Comparison of ENCODE assay signal across 1 cellular context in genomic region chr3:155854147-155854940, GRCh38.
A peak's percentile ranks its signal among the peaks of the same experiment; 100 is the strongest.
TF ChIP-seq lines count a peak whose summit lies in the region.

Gene SLC33A1, minus strand, starts transcription at chr3:155854427. Its CDS starts 430 bp downstream, at chr3:155853997.

TF ChIP-seq in HepG2, 621 proteins besides CTCF, POLR2A, EP300 and RAD21 (continued from another document and continues in another):
- TF ChIP-seq ZNF678 (CRISPR knock-in tag; IDR thresholded peaks at IDR 0.05), result peak; percentile 50; the same call in 1 of the 2 replicates
- TF ChIP-seq FOSL1 (CRISPR knock-in tag; IDR thresholded peaks at IDR 0.05; ENCODE audit: borderline replicate concordance), result no peak
- peak; percentile 61 for TF ChIP-seq HNRNPLL (IDR thresholded peaks at IDR 0.05; ENCODE audit: low read depth, low read length, poor library complexity, severe bottlenecking)
- TF ChIP-seq TEAD3 (CRISPR knock-in tag; optimal IDR thresholded peaks at IDR 0.05; ENCODE audit: borderline replicate concordance), result peak; percentile 91
- no peak for TF ChIP-seq HNRNPK (IDR thresholded peaks at IDR 0.05; ENCODE audit: low read depth, low read length, poor library complexity, severe bottlenecking)
- no peak for TF ChIP-seq SP1 (IDR thresholded peaks at IDR 0.05)
- peak; percentile 92 for TF ChIP-seq SP1 (CRISPR knock-in tag; IDR thresholded peaks at IDR 0.05)
- TF ChIP-seq ZNF605 (CRISPR knock-in tag; IDR thresholded peaks at IDR 0.05), result peak; percentile 94
- no peak for TF ChIP-seq SMC3 (IDR thresholded peaks at IDR 0.05; ENCODE audit: low read length)
- peak; percentile 97 for TF ChIP-seq HNF1B (CRISPR knock-in tag; IDR thresholded peaks at IDR 0.05)
- TF ChIP-seq ZNF207 (IDR thresholded peaks at IDR 0.05; ENCODE audit: borderline replicate concordance), result peak; percentile 96; the same call in 1 of the 2 replicates
- peak; percentile 68 for TF ChIP-seq RBM22 (optimal IDR thresholded peaks at IDR 0.05; ENCODE audit: low read length)
- no peak for TF ChIP-seq CENPX (CRISPR knock-in tag; IDR thresholded peaks at IDR 0.05)
- peak; percentile 80 for TF ChIP-seq SP2 (CRISPR knock-in tag; IDR thresholded peaks at IDR 0.05)
- 0 out of 4 replicates have a peak, but pooled peaks of 1 of the 2 experiments have one; percentile 30 for TF ChIP-seq REST (IDR thresholded peaks at IDR 0.05; ENCODE audit: borderline replicate concordance in 1 of 2, low read depth in 1 of 2, low read length in 2 of 2)
- TF ChIP-seq ADNP (CRISPR knock-in tag; IDR thresholded peaks at IDR 0.05), result no peak
- TF ChIP-seq NCOA1 (CRISPR knock-in tag; IDR thresholded peaks at IDR 0.05), result no peak
- TF ChIP-seq ZNF343 (CRISPR knock-in tag; IDR thresholded peaks at IDR 0.05), result peak; percentile 78; the same call in 1 of the 2 replicates
- TF ChIP-seq ZNF230 (CRISPR knock-in tag; IDR thresholded peaks at IDR 0.05), result peak; percentile 99
- no peak for TF ChIP-seq ZNF337 (CRISPR knock-in tag; IDR thresholded peaks at IDR 0.05; ENCODE audit: borderline replicate concordance, low read depth)
- TF ChIP-seq SAFB2 (CRISPR knock-in tag; IDR thresholded peaks at IDR 0.05; ENCODE audit: borderline replicate concordance, low read depth), result peak; percentile 25
- TF ChIP-seq, protein P1, sequence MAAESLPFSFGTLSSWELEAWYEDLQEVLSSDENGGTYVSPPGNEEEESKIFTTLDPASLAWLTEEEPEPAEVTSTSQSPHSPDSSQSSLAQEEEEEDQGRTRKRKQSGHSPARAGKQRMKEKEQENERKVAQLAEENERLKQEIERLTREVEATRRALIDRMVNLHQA (CRISPR knock-in tag; IDR thresholded peaks at IDR 0.05), result no peak
- TF ChIP-seq, protein P2, sequence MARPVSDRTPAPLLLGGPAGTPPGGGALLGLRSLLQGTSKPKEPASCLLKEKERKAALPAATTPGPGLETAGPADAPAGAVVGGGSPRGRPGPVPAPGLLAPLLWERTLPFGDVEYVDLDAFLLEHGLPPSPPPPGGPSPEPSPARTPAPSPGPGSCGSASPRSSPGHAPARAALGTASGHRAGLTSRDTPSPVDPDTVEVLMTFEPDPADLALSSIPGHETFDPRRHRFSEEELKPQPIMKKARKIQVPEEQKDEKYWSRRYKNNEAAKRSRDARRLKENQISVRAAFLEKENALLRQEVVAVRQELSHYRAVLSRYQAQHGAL (CRISPR knock-in tag; IDR thresholded peaks at IDR 0.05; ENCODE audit: not compliant biosample characterization), result no peak
- no peak; the same call in 1 of the 2 replicates for TF ChIP-seq ZNF3 (CRISPR knock-in tag; IDR thresholded peaks at IDR 0.05)
- 0 out of 2 replicates have a peak, but pooled peaks have one; percentile 83 for TF ChIP-seq ZNF136 (CRISPR knock-in tag; IDR thresholded peaks at IDR 0.05; ENCODE audit: low read depth)
- TF ChIP-seq, protein P3, sequence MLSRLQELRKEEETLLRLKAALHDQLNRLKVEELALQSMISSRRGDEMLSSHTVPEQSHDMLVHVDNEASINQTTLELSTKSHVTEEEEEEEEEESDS (CRISPR knock-in tag; IDR thresholded peaks at IDR 0.05; ENCODE audit: borderline replicate concordance), result no peak
- TF ChIP-seq ZNF12 (CRISPR knock-in tag; IDR thresholded peaks at IDR 0.05), result no peak; the same call in 1 of the 2 replicates
- TF ChIP-seq TRIM24 (CRISPR knock-in tag; IDR thresholded peaks at IDR 0.05), result no peak
- peak; percentile 93 for TF ChIP-seq NFYB (CRISPR knock-in tag; IDR thresholded peaks at IDR 0.05)
- TF ChIP-seq, protein P4, sequence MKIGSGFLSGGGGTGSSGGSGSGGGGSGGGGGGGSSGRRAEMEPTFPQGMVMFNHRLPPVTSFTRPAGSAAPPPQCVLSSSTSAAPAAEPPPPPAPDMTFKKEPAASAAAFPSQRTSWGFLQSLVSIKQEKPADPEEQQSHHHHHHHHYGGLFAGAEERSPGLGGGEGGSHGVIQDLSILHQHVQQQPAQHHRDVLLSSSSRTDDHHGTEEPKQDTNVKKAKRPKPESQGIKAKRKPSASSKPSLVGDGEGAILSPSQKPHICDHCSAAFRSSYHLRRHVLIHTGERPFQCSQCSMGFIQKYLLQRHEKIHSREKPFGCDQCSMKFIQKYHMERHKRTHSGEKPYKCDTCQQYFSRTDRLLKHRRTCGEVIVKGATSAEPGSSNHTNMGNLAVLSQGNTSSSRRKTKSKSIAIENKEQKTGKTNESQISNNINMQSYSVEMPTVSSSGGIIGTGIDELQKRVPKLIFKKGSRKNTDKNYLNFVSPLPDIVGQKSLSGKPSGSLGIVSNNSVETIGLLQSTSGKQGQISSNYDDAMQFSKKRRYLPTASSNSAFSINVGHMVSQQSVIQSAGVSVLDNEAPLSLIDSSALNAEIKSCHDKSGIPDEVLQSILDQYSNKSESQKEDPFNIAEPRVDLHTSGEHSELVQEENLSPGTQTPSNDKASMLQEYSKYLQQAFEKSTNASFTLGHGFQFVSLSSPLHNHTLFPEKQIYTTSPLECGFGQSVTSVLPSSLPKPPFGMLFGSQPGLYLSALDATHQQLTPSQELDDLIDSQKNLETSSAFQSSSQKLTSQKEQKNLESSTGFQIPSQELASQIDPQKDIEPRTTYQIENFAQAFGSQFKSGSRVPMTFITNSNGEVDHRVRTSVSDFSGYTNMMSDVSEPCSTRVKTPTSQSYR (CRISPR knock-in tag; IDR thresholded peaks at IDR 0.05; ENCODE audit: borderline replicate concordance), result peak; percentile 43; the same call in 1 of the 2 replicates
- TF ChIP-seq ZNF318 (CRISPR knock-in tag; IDR thresholded peaks at IDR 0.05), result 0 out of 2 replicates have a peak, but pooled peaks have one; percentile 63
- no peak for TF ChIP-seq ATRX (CRISPR knock-in tag; IDR thresholded peaks at IDR 0.05; ENCODE audit: borderline replicate concordance)
- 0 out of 2 replicates have a peak, but pooled peaks have one; percentile 4 for TF ChIP-seq CAMTA2 (CRISPR knock-in tag; IDR thresholded peaks at IDR 0.05; ENCODE audit: borderline replicate concordance)
- peak; percentile 85 for TF ChIP-seq FOXA3 (CRISPR knock-in tag; IDR thresholded peaks at IDR 0.05)
- TF ChIP-seq, protein P5, sequence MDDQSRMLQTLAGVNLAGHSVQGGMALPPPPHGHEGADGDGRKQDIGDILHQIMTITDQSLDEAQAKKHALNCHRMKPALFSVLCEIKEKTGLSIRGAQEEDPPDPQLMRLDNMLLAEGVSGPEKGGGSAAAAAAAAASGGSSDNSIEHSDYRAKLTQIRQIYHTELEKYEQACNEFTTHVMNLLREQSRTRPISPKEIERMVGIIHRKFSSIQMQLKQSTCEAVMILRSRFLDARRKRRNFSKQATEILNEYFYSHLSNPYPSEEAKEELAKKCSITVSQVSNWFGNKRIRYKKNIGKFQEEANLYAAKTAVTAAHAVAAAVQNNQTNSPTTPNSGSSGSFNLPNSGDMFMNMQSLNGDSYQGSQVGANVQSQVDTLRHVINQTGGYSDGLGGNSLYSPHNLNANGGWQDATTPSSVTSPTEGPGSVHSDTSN (CRISPR knock-in tag; IDR thresholded peaks at IDR 0.05; ENCODE audit: borderline replicate concordance), result no peak
- peak; percentile 64; the same call in 1 of the 2 replicates for TF ChIP-seq ZFP41 (CRISPR knock-in tag; IDR thresholded peaks at IDR 0.05; ENCODE audit: borderline replicate concordance)
- peak; percentile 37 for TF ChIP-seq ZNF251 (CRISPR knock-in tag; IDR thresholded peaks at IDR 0.05)
